22 cellular contexts compared by ENCODE assay signal in the genomic region with DNA sequence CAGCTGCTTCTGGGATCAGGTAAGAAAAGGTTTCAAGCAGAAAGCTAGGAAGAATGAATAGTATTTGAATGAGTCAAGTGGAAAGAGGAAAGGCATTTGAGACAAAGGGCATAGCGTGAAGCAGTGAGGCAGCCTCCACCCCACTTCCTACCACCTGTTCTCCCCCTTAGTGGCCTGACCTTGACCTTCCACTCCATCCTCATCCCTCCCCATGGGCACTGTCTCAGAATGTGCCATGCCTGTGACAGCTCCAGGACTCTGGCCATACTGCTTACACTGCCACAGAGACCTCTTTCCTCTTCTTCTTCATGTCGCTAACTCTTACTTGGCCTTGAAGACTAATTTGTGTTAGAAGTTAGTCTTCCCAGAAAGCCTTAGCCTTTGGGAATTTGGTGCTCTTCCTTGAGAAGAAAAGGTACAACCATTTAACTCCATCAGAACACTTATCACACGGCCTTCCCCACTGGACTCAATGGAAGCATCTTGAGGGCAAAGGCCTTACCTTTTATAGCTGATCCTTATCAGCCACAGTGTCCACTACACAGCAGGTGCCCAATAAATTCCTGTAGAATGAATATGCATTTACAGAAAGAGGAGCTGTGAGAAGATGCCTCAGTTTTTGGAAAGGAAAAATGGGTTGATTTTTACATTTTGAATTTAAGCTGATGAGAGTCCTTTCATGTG. TPM values are rescaled to one million over a fixed set of nuclear protein-coding genes. Genes with fewer than 3 reads are reported as not detected.
"Had no signal": no experiment of that assay in that cellular context is flagged by ENCODE, and none has a peak within 500 bp of the region (broad histone marks: within the 10 kb centered on the region; RNA-seq: fewer than 3 reads in every experiment).

No MANE protein-coding gene starts in this region.

- H3K4me3 ChIP-seq: MG63 had no signal

- FAIRE-seq: RCC 7860 had no signal

- H3K9me2 ChIP-seq: SK-N-SH had no signal

- H3K27me3 ChIP-seq: MG63 had no signal

- H3K9ac ChIP-seq: SK-N-SH had no signal

- DNase-seq: Karpas-422, KG1, MG63, NCI-H1092, NCI-H1105 treated with DMSO at 0.1 percent for 48 hours, NCI-H1417 treated with DMSO at 0.1 percent for 48 hours, NCI-H146, NCI-H187, NCI-H2029, NCI-H2081 treated with DMSO at 0.1 percent for 48 hours, NCI-H2171, NCI-H226, NCI-H446, NCI-H510A, NCI-H524 treated with DMSO at 0.1 percent for 48 hours, NCI-H69, NCI-H774, Right ventricle myocardium superior, RPMI8226, SK-N-SH had no signal

- H3K9me3 ChIP-seq: MG63, SK-N-SH had no signal

- H3K4me2 ChIP-seq: SK-N-SH had no signal

- H3K36me3 ChIP-seq: MG63 had no signal

RNA-seq across cellular contexts. Expression of a gene that starts 15.2 kb away (rescaled TPM):
- total RNA-seq: SK-MEL-5 had no signal
- polyA plus RNA-seq: SK-N-SH had no signal
